ENCODE assay signal across 1 cellular context in genomic region chr16:17166095-17166494, GRCh38.
TF ChIP-seq lines count a peak whose summit lies in the region.

No MANE protein-coding gene starts in this region.

TF ChIP-seq in WTC11, 78 proteins besides CTCF, POLR2A, EP300 and RAD21 (continued from another document and continues in another):
- TF ChIP-seq, protein P1, sequence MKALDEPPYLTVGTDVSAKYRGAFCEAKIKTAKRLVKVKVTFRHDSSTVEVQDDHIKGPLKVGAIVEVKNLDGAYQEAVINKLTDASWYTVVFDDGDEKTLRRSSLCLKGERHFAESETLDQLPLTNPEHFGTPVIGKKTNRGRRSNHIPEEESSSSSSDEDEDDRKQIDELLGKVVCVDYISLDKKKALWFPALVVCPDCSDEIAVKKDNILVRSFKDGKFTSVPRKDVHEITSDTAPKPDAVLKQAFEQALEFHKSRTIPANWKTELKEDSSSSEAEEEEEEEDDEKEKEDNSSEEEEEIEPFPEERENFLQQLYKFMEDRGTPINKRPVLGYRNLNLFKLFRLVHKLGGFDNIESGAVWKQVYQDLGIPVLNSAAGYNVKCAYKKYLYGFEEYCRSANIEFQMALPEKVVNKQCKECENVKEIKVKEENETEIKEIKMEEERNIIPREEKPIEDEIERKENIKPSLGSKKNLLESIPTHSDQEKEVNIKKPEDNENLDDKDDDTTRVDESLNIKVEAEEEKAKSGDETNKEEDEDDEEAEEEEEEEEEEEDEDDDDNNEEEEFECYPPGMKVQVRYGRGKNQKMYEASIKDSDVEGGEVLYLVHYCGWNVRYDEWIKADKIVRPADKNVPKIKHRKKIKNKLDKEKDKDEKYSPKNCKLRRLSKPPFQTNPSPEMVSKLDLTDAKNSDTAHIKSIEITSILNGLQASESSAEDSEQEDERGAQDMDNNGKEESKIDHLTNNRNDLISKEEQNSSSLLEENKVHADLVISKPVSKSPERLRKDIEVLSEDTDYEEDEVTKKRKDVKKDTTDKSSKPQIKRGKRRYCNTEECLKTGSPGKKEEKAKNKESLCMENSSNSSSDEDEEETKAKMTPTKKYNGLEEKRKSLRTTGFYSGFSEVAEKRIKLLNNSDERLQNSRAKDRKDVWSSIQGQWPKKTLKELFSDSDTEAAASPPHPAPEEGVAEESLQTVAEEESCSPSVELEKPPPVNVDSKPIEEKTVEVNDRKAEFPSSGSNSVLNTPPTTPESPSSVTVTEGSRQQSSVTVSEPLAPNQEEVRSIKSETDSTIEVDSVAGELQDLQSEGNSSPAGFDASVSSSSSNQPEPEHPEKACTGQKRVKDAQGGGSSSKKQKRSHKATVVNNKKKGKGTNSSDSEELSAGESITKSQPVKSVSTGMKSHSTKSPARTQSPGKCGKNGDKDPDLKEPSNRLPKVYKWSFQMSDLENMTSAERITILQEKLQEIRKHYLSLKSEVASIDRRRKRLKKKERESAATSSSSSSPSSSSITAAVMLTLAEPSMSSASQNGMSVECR (CRISPR knock-in tag; IDR thresholded peaks at IDR 0.05; ENCODE audit: borderline replicate concordance): peak; percentile 83; the same call in 1 of the 2 replicates
- TF ChIP-seq OVOL2 (CRISPR knock-in tag; IDR thresholded peaks at IDR 0.05; ENCODE audit: borderline replicate concordance) (no peak), NFATC4 (CRISPR knock-in tag; IDR thresholded peaks at IDR 0.05) (no peak), ZNF416 (CRISPR knock-in tag; IDR thresholded peaks at IDR 0.05) (no peak), ZNF396 (CRISPR knock-in tag; IDR thresholded peaks at IDR 0.05; ENCODE audit: borderline replicate concordance) (no peak), ZNF281 (CRISPR knock-in tag; IDR thresholded peaks at IDR 0.05) (no peak), SMAD3 (CRISPR knock-in tag; IDR thresholded peaks at IDR 0.05; ENCODE audit: borderline replicate concordance) (no peak; the same call in 1 of the 2 replicates), ZNF232 (CRISPR knock-in tag; IDR thresholded peaks at IDR 0.05) (0 out of 2 replicates have a peak, but pooled peaks have one; percentile 39), ATF2 (CRISPR knock-in tag; IDR thresholded peaks at IDR 0.05; ENCODE audit: borderline replicate concordance, low read depth) (no peak), NFE2L1 (CRISPR knock-in tag; IDR thresholded peaks at IDR 0.05) (peak; percentile 43; the same call in 1 of the 2 replicates), GRHL2 (CRISPR knock-in tag; IDR thresholded peaks at IDR 0.05; ENCODE audit: insufficient replicate concordance, severe bottlenecking) (no peak), TCF7 (CRISPR knock-in tag; IDR thresholded peaks at IDR 0.05; ENCODE audit: low read depth) (peak; percentile 70; the same call in 1 of the 2 replicates), PREB (CRISPR knock-in tag; IDR thresholded peaks at IDR 0.05; ENCODE audit: borderline replicate concordance) (no peak), ZNF138 (CRISPR knock-in tag; conservative IDR thresholded peaks at IDR 0.05) (no peak), E2F4 (CRISPR knock-in tag; IDR thresholded peaks at IDR 0.05; ENCODE audit: borderline replicate concordance, low read depth) (no peak), SOX15 (CRISPR knock-in tag; IDR thresholded peaks at IDR 0.05) (no peak), CBFB (CRISPR knock-in tag; IDR thresholded peaks at IDR 0.05; ENCODE audit: low read depth) (no peak), GABPB1 (CRISPR knock-in tag; IDR thresholded peaks at IDR 0.05) (no peak), NR3C1 (CRISPR knock-in tag; conservative IDR thresholded peaks at IDR 0.05; ENCODE audit: low read depth) (0 out of 2 replicates have a peak, but pooled peaks have one; percentile 65), FOXJ3 (CRISPR knock-in tag; IDR thresholded peaks at IDR 0.05; ENCODE audit: borderline replicate concordance) (no peak)
- TF ChIP-seq, protein P2, sequence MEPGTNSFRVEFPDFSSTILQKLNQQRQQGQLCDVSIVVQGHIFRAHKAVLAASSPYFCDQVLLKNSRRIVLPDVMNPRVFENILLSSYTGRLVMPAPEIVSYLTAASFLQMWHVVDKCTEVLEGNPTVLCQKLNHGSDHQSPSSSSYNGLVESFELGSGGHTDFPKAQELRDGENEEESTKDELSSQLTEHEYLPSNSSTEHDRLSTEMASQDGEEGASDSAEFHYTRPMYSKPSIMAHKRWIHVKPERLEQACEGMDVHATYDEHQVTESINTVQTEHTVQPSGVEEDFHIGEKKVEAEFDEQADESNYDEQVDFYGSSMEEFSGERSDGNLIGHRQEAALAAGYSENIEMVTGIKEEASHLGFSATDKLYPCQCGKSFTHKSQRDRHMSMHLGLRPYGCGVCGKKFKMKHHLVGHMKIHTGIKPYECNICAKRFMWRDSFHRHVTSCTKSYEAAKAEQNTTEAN (CRISPR knock-in tag; IDR thresholded peaks at IDR 0.05): 0 out of 2 replicates have a peak, but pooled peaks have one; percentile 26
- TF ChIP-seq, protein P3, sequence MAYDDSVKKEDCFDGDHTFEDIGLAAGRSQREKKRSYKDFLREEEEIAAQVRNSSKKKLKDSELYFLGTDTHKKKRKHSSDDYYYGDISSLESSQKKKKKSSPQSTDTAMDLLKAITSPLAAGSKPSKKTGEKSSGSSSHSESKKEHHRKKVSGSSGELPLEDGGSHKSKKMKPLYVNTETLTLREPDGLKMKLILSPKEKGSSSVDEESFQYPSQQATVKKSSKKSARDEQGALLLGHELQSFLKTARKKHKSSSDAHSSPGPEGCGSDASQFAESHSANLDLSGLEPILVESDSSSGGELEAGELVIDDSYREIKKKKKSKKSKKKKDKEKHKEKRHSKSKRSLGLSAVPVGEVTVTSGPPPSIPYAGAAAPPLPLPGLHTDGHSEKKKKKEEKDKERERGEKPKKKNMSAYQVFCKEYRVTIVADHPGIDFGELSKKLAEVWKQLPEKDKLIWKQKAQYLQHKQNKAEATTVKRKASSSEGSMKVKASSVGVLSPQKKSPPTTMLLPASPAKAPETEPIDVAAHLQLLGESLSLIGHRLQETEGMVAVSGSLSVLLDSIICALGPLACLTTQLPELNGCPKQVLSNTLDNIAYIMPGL (CRISPR knock-in tag; IDR thresholded peaks at IDR 0.05): no peak
- TF ChIP-seq, protein P4, sequence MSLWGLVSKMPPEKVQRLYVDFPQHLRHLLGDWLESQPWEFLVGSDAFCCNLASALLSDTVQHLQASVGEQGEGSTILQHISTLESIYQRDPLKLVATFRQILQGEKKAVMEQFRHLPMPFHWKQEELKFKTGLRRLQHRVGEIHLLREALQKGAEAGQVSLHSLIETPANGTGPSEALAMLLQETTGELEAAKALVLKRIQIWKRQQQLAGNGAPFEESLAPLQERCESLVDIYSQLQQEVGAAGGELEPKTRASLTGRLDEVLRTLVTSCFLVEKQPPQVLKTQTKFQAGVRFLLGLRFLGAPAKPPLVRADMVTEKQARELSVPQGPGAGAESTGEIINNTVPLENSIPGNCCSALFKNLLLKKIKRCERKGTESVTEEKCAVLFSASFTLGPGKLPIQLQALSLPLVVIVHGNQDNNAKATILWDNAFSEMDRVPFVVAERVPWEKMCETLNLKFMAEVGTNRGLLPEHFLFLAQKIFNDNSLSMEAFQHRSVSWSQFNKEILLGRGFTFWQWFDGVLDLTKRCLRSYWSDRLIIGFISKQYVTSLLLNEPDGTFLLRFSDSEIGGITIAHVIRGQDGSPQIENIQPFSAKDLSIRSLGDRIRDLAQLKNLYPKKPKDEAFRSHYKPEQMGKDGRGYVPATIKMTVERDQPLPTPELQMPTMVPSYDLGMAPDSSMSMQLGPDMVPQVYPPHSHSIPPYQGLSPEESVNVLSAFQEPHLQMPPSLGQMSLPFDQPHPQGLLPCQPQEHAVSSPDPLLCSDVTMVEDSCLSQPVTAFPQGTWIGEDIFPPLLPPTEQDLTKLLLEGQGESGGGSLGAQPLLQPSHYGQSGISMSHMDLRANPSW (CRISPR knock-in tag; conservative IDR thresholded peaks at IDR 0.05; ENCODE audit: low read depth): no peak
- TF ChIP-seq, protein P5, sequence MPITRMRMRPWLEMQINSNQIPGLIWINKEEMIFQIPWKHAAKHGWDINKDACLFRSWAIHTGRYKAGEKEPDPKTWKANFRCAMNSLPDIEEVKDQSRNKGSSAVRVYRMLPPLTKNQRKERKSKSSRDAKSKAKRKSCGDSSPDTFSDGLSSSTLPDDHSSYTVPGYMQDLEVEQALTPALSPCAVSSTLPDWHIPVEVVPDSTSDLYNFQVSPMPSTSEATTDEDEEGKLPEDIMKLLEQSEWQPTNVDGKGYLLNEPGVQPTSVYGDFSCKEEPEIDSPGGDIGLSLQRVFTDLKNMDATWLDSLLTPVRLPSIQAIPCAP (CRISPR knock-in tag; IDR thresholded peaks at IDR 0.05): peak; percentile 80; the same call in 1 of the 2 replicates
- TF ChIP-seq, protein P6, sequence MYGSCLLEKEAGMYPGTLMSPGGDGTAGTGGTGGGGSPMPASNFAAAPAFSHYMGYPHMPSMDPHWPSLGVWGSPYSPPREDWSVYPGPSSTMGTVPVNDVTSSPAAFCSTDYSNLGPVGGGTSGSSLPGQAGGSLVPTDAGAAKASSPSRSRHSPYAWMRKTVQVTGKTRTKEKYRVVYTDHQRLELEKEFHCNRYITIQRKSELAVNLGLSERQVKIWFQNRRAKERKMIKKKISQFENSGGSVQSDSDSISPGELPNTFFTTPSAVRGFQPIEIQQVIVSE (CRISPR knock-in tag; IDR thresholded peaks at IDR 0.05; ENCODE audit: borderline replicate concordance): no peak
- TF ChIP-seq, protein P7, sequence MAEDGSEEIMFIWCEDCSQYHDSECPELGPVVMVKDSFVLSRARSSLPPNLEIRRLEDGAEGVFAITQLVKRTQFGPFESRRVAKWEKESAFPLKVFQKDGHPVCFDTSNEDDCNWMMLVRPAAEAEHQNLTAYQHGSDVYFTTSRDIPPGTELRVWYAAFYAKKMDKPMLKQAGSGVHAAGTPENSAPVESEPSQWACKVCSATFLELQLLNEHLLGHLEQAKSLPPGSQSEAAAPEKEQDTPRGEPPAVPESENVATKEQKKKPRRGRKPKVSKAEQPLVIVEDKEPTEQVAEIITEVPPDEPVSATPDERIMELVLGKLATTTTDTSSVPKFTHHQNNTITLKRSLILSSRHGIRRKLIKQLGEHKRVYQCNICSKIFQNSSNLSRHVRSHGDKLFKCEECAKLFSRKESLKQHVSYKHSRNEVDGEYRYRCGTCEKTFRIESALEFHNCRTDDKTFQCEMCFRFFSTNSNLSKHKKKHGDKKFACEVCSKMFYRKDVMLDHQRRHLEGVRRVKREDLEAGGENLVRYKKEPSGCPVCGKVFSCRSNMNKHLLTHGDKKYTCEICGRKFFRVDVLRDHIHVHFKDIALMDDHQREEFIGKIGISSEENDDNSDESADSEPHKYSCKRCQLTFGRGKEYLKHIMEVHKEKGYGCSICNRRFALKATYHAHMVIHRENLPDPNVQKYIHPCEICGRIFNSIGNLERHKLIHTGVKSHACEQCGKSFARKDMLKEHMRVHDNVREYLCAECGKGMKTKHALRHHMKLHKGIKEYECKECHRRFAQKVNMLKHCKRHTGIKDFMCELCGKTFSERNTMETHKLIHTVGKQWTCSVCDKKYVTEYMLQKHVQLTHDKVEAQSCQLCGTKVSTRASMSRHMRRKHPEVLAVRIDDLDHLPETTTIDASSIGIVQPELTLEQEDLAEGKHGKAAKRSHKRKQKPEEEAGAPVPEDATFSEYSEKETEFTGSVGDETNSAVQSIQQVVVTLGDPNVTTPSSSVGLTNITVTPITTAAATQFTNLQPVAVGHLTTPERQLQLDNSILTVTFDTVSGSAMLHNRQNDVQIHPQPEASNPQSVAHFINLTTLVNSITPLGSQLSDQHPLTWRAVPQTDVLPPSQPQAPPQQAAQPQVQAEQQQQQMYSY (CRISPR knock-in tag; IDR thresholded peaks at IDR 0.05): no peak
- TF ChIP-seq, protein P8, sequence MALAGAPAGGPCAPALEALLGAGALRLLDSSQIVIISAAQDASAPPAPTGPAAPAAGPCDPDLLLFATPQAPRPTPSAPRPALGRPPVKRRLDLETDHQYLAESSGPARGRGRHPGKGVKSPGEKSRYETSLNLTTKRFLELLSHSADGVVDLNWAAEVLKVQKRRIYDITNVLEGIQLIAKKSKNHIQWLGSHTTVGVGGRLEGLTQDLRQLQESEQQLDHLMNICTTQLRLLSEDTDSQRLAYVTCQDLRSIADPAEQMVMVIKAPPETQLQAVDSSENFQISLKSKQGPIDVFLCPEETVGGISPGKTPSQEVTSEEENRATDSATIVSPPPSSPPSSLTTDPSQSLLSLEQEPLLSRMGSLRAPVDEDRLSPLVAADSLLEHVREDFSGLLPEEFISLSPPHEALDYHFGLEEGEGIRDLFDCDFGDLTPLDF (CRISPR knock-in tag; IDR thresholded peaks at IDR 0.05): no peak; the same call in 1 of the 2 replicates
